ENCODE assay signal across 9 cellular contexts in genomic region chr7:43625453-43625852, GRCh38. TPM values are rescaled to one million over a fixed set of nuclear protein-coding genes. Genes with fewer than 3 reads are reported as not detected.
DNase-seq lines count a peak whose midpoint lies in the region; ATAC-seq lines count a peak whose summit lies in the region.
"Had no signal": no experiment of that assay in that cellular context is flagged by ENCODE, and none has a peak within 500 bp of the region (broad histone marks: within the 10 kb centered on the region; RNA-seq: fewer than 3 reads in every experiment).

No MANE protein-coding gene starts in this region.

- no peaks in the 10 kb centered on the region for H3K27me3 ChIP-seq in trophoblast cell (ENCODE audit: insufficient read depth, low read length)

- H4K12ac ChIP-seq in trophoblast cell (ENCODE audit: low read depth, low read length): no peak overlapping the region

- H2AFZ ChIP-seq in trophoblast cell (ENCODE audit: insufficient read depth, low read length, poor library complexity): no peak overlapping the region

- no peak overlapping the region for H3K4me3 ChIP-seq in trophoblast cell (ENCODE audit: low read depth, low read length)

- H3K4me1 ChIP-seq in trophoblast cell (ENCODE audit: control insufficient read depth in 1 of 2, insufficient read depth in 2 of 2, low read length in 2 of 2): peaks cover 2 to 3% of the 10 kb centered on the region in 2 experiments

- no peaks in the 10 kb centered on the region for H3K79me2 ChIP-seq in trophoblast cell (ENCODE audit: control insufficient read depth, insufficient read depth, low read length, poor library complexity)

- no peak overlapping the region for H4K91ac ChIP-seq in trophoblast cell (ENCODE audit: low read depth, low read length)

- H3K9ac ChIP-seq in trophoblast cell (ENCODE audit: low read length): no peak overlapping the region

- H3K4me3 Mint-ChIP-seq in activated naive CD8-positive, alpha-beta T cell: peak overlapping the region; percentile 65

- peaks cover 89% of the 10 kb centered on the region for H3K4me1 Mint-ChIP-seq in activated naive CD8-positive, alpha-beta T cell (ENCODE audit: low read depth)

- no peak overlapping the region for H3K14ac ChIP-seq in trophoblast cell (ENCODE audit: low read length)

- H2BK12ac ChIP-seq in trophoblast cell (ENCODE audit: low read length): no peak overlapping the region

- peak; percentile 66 for DNase-seq in activated gamma-delta T cell treated with Interleukin-2 at 50 U/mL for 16 hours
- no peak for DNase-seq in activated gamma-delta T cell (lab: John Stamatoyannopoulos, UW)
- peak; percentile 47 for DNase-seq in stimulated activated naive CD8-positive, alpha-beta T cell treated with anti-CD3 and anti-CD28 coated beads, Interleukin-15, Interleukin-2, amounts not matched to agents 100 U/mL and 50 U/mL, for 24 hours
- no peak for DNase-seq in dermis blood vessel endothelial cell
- no peak for DNase-seq in NCI-H2227 treated with DMSO at 0.1 percent for 48 hours (lab: John Stamatoyannopoulos, UW)
- DNase-seq in trophoblast cell: no peak

- H3K36me3 ChIP-seq in trophoblast cell (ENCODE audit: control insufficient read depth in 1 of 2, insufficient read depth in 2 of 2, low read length in 2 of 2): peaks cover 2% of the 10 kb centered on the region in 2 experiments

- no peak overlapping the region for H3K4ac ChIP-seq in trophoblast cell (ENCODE audit: low read depth, low read length)

- H3K23ac ChIP-seq in trophoblast cell (ENCODE audit: low read length): no peak overlapping the region

- H4K8ac ChIP-seq in trophoblast cell (ENCODE audit: low read depth, low read length): no peak overlapping the region

- peaks cover 25% of the 10 kb centered on the region for H3K36me3 Mint-ChIP-seq in activated naive CD8-positive, alpha-beta T cell

- no peak overlapping the region for H2AK5ac ChIP-seq in trophoblast cell (ENCODE audit: low read length)

- no peak overlapping the region for H3K4me2 ChIP-seq in trophoblast cell (ENCODE audit: low read length)

- H3K18ac ChIP-seq in trophoblast cell (ENCODE audit: low read length): no peak overlapping the region

- H3K27ac ChIP-seq in trophoblast cell (ENCODE audit: low read depth, low read length): no peak overlapping the region
- H3K27ac ChIP-seq: C4-2B had no signal

- no peaks in the 10 kb centered on the region for H3K9me3 Mint-ChIP-seq in activated naive CD8-positive, alpha-beta T cell (ENCODE audit: low read depth)

- H3K27me3 Mint-ChIP-seq in activated naive CD8-positive, alpha-beta T cell: no peaks in the 10 kb centered on the region

- H3K79me1 ChIP-seq in trophoblast cell (ENCODE audit: low read length): no peaks in the 10 kb centered on the region

- peak overlapping the region; percentile 90 for H3K27ac Mint-ChIP-seq in activated naive CD8-positive, alpha-beta T cell

- ATAC-seq in HG03442 (IDR thresholded peaks at IDR 0.05; ENCODE audit: unreplicated experiment): peak; percentile 49
- peak; percentile 70 for ATAC-seq in stimulated activated naive CD8-positive, alpha-beta T cell treated with anti-CD3 and anti-CD28 coated beads, Interleukin-15, Interleukin-2, amounts not matched to agents 100 U/mL and 50 U/mL, for 24 hours

- no peaks in the 10 kb centered on the region for H3K9me3 ChIP-seq in trophoblast cell (ENCODE audit: insufficient read depth, low read depth, low read length)

- H2BK120ac ChIP-seq in trophoblast cell (ENCODE audit: insufficient read depth, low read length, poor library complexity): no peak overlapping the region

- H2BK5ac ChIP-seq in trophoblast cell (ENCODE audit: low read depth, low read length, poor library complexity): no peak overlapping the region

RNA-seq across cellular contexts. Expression of gene STK17A, which starts 42.5 kb away (rescaled TPM):
- total RNA-seq in dermis blood vessel endothelial cell: 70.1 and 88.7 TPM in 2 replicates
- polyA plus RNA-seq in trophoblast cell (2013): 9.6 and 10.1 TPM in 2 replicates

Comparison
In these comparisons a context has a peak if more than half of its experiments do, and no peak if none do; other contexts are left out.
1. DNase-seq: peak in activated gamma-delta T cell treated with Interleukin-2 at 50 U/mL for 16 hours (single experiment) and stimulated activated naive CD8-positive, alpha-beta T cell treated with anti-CD3 and anti-CD28 coated beads, Interleukin-15, Interleukin-2, amounts not matched to agents 100 U/mL and 50 U/mL, for 24 hours (single experiment); none in activated gamma-delta T cell (single experiment), dermis blood vessel endothelial cell (single experiment), NCI-H2227 treated with DMSO at 0.1 percent for 48 hours (single experiment) and trophoblast cell (0 of 2).